ENCODE assay signal across 9 cellular contexts in genomic region chr15:94844533-94845390, GRCh38.
DNase-seq lines count a peak whose midpoint lies in the region; ATAC-seq, FAIRE-seq and TF ChIP-seq lines count a peak whose summit lies in the region.
"Had no signal": no experiment of that assay in that cellular context is flagged by ENCODE, and none has a peak within 500 bp of the region (broad histone marks: within the 10 kb centered on the region; RNA-seq: fewer than 3 reads in every experiment).

No MANE protein-coding gene starts in this region.

- no peaks in the 10 kb centered on the region for H3K9me3 ChIP-seq in cardiac muscle cell (ENCODE audit: low read depth)
- H3K9me3 ChIP-seq in parathyroid adenoma (ENCODE audit: control insufficient read depth, low read length), result no peaks in the 10 kb centered on the region

- H3K36me3 ChIP-seq in cardiac muscle cell (no peaks in the 10 kb centered on the region), parathyroid adenoma (ENCODE audit: control insufficient read depth, insufficient read depth, low read length) (no peaks in the 10 kb centered on the region)

- DNase-seq in GF-D8 (lab: John Stamatoyannopoulos, UW) (peak; percentile 16), UCSD-AML1 (lab: John Stamatoyannopoulos, UW; ENCODE audit: unreplicated experiment) (peak; percentile 95), cardiac muscle cell (ENCODE audit: low read depth in 1 of 2, low spot score in 1 of 2) (peak; percentile 59 to 75), NCI-H1436 (lab: John Stamatoyannopoulos, UW) (no peak), HTR-8/SVneo (ENCODE audit: insufficient read length, low spot score) (no peak)

- H3K4me1 ChIP-seq in cardiac muscle cell (ENCODE audit: low read depth), result no peaks in the 10 kb centered on the region
- no peaks in the 10 kb centered on the region for H3K4me1 ChIP-seq in parathyroid adenoma

- H3K4me3 ChIP-seq in cardiac muscle cell (peak overlapping the region; percentile 37), parathyroid adenoma (ENCODE audit: low read depth, low read length) (peak overlapping the region; percentile 43)

- ATAC-seq in GM19397 (IDR thresholded peaks at IDR 0.05; ENCODE audit: unreplicated experiment) (no peak), GM18505 (IDR thresholded peaks at IDR 0.05; ENCODE audit: unreplicated experiment) (no peak)

- no peak overlapping the region for H2AFZ ChIP-seq in parathyroid adenoma

- H3K27me3 ChIP-seq in cardiac muscle cell (no peaks in the 10 kb centered on the region), parathyroid adenoma (ENCODE audit: control insufficient read depth, insufficient read depth, low read length) (no peaks in the 10 kb centered on the region)

- H3K27ac ChIP-seq in cardiac muscle cell, result peak overlapping the region; percentile 73
- H3K27ac ChIP-seq in parathyroid adenoma, result no peak overlapping the region

- H3K4me2 ChIP-seq in parathyroid adenoma (ENCODE audit: low read length), result peak overlapping the region; percentile 67

- no peak overlapping the region for H3K9ac ChIP-seq in parathyroid adenoma

- no peaks in the 10 kb centered on the region for H3K79me2 ChIP-seq in parathyroid adenoma

- TF ChIP-seq POLR2A in GM18505 (IDR thresholded peaks at IDR 0.05; ENCODE audit: borderline replicate concordance, extremely low read depth, insufficient read depth, insufficient read length), result no peak

- FAIRE-seq in HTR-8/SVneo (lab: Jason Lieb, UNC), result no peak
- FAIRE-seq: colon had no signal

- no peak for TF ChIP-seq CTCF in cardiac muscle cell (IDR thresholded peaks at IDR 0.05; ENCODE audit: low read depth, low read length)
- TF ChIP-seq CTCF in parathyroid adenoma (IDR thresholded peaks at IDR 0.05), result no peak

Comparison
In these comparisons a context has a peak if more than half of its experiments do, and no peak if none do; other contexts are left out.
1. DNase-seq: peak in GF-D8 (single experiment), UCSD-AML1 (single experiment) and cardiac muscle cell (2 of 2); none in NCI-H1436 (single experiment) and HTR-8/SVneo (single experiment).